In genomic region chr13:28093871-28094270, GRCh38 we compare ENCODE assay signal across 1 cellular context.
TF ChIP-seq lines count a peak whose summit lies in the region.

No MANE protein-coding gene starts in this region.

TF ChIP-seq in K562, 482 proteins besides CTCF, POLR2A, EP300 and RAD21:
- TF ChIP-seq ZNF518B (CRISPR knock-in tag; IDR thresholded peaks at IDR 0.05) (no peak), ZNF347 (CRISPR knock-in tag; IDR thresholded peaks at IDR 0.05; ENCODE audit: low read depth) (no peak), TEAD4 (IDR thresholded peaks at IDR 0.05; ENCODE audit: low read length) (peak; percentile 15; the same call in 1 of the 2 replicates), TEAD4 (CRISPR knock-in tag; IDR thresholded peaks at IDR 0.05; ENCODE audit: borderline replicate concordance) (no peak), BHLHE40 (IDR thresholded peaks at IDR 0.05; ENCODE audit: low read length) (peak; percentile 80), ZFPM2 (CRISPR knock-in tag; IDR thresholded peaks at IDR 0.05) (no peak), SNAPC5 (CRISPR knock-in tag; IDR thresholded peaks at IDR 0.05) (no peak), HES1 (IDR thresholded peaks at IDR 0.05; ENCODE audit: low read depth) (0 out of 2 replicates have a peak, but pooled peaks have one; percentile 30), POLR2AphosphoS5 (IDR thresholded peaks at IDR 0.05; ENCODE audit: control insufficient read depth, insufficient read depth, low read depth, low read length) (no peak), CBFA2T3 (IDR thresholded peaks at IDR 0.05) (peak; percentile 15; the same call in 1 of the 2 replicates), RCOR1 (IDR thresholded peaks at IDR 0.05; ENCODE audit: borderline replicate concordance in 1 of 2, low read depth in 2 of 2, low read length in 2 of 2) (0 out of 4 replicates have a peak, but pooled peaks of 1 of the 2 experiments have one; percentile 27), USF2 (CRISPR knock-in tag; IDR thresholded peaks at IDR 0.05) (no peak), CEBPB (tag; IDR thresholded peaks at IDR 0.05) (no peak), CHD1 (IDR thresholded peaks at IDR 0.05; ENCODE audit: low read length) (no peak)
